12 cellular contexts compared by ENCODE assay signal in genomic region chr1:222926566-222926965, GRCh38.
DNase-seq lines count a peak whose midpoint lies in the region; ATAC-seq, FAIRE-seq and TF ChIP-seq lines count a peak whose summit lies in the region.
"Had no signal": no experiment of that assay in that cellular context is flagged by ENCODE, and none has a peak within 500 bp of the region (broad histone marks: within the 10 kb centered on the region; RNA-seq: fewer than 3 reads in every experiment).

No MANE protein-coding gene starts in this region.

- H3K27ac Mint-ChIP-seq in activated CD4-positive, alpha-beta memory T cell treated with anti-CD3 and anti-CD28 coated beads, Interleukin-2, amount 10 ng/mL, durations not matched to agents 7 days and 5 days = no peak overlapping the region

- no peak overlapping the region for H3K4me3 ChIP-seq in cardiac muscle cell
- no peak overlapping the region for H3K4me3 ChIP-seq in foreskin fibroblast (ENCODE audit: low read depth in 1 of 2, low read length in 2 of 2)
- H3K4me3 ChIP-seq in esophagus muscularis mucosa = no peak overlapping the region

- H3K36me3 Mint-ChIP-seq in activated CD4-positive, alpha-beta memory T cell treated with anti-CD3 and anti-CD28 coated beads, Interleukin-2, amount 10 ng/mL, durations not matched to agents 7 days and 5 days (ENCODE audit: low read depth) = no peaks in the 10 kb centered on the region
- no peaks in the 10 kb centered on the region for H3K36me3 Mint-ChIP-seq in activated T-cell treated with anti-CD3 and anti-CD28 coated beads, Interleukin-2, amount 50 U/mL, for 4 hours (ENCODE audit: insufficient read depth)
- H3K36me3 Mint-ChIP-seq: brain had no signal

- CTCF ChIA-PET in activated CD4-positive, alpha-beta memory T cell treated with anti-CD3 and anti-CD28 coated beads, Interleukin-2, amount 10 ng/mL, durations not matched to agents 7 days and 5 days (lab: Charles Lee) = no interaction called here

- H3K27me3 Mint-ChIP-seq in activated CD4-positive, alpha-beta memory T cell treated with anti-CD3 and anti-CD28 coated beads, Interleukin-2, amount 10 ng/mL, durations not matched to agents 7 days and 5 days = no peaks in the 10 kb centered on the region
- H3K27me3 Mint-ChIP-seq in activated T-cell treated with anti-CD3 and anti-CD28 coated beads, Interleukin-2, amount 50 U/mL, for 4 hours (ENCODE audit: low read depth) = no peaks in the 10 kb centered on the region
- H3K27me3 Mint-ChIP-seq: brain had no signal

- no peaks in the 10 kb centered on the region for H3K4me1 Mint-ChIP-seq in activated CD4-positive, alpha-beta memory T cell treated with anti-CD3 and anti-CD28 coated beads, Interleukin-2, amount 10 ng/mL, durations not matched to agents 7 days and 5 days
- no peaks in the 10 kb centered on the region for H3K4me1 Mint-ChIP-seq in activated T-cell treated with anti-CD3 and anti-CD28 coated beads, Interleukin-2, amount 50 U/mL, for 4 hours (ENCODE audit: low read depth)

- H3K36me3 ChIP-seq in cardiac muscle cell (no peaks in the 10 kb centered on the region), esophagus muscularis mucosa (no peaks in the 10 kb centered on the region)

- intact Hi-C loops in Right ventricle myocardium superior (cut with DNase I) = no loop called here
- intact Hi-C loops in esophagus muscularis mucosa (cut with DNase I) = no loop called here

- H3K4me1 ChIP-seq in cardiac muscle cell (ENCODE audit: low read depth) (peaks cover 42% of the 10 kb centered on the region), esophagus muscularis mucosa (peaks cover 9 to 72% (median 60%) of the 10 kb centered on the region in 4 donors)

- no peaks in the 10 kb centered on the region for H3K9me3 Mint-ChIP-seq in activated CD4-positive, alpha-beta memory T cell treated with anti-CD3 and anti-CD28 coated beads, Interleukin-2, amount 10 ng/mL, durations not matched to agents 7 days and 5 days
- no peaks in the 10 kb centered on the region for H3K9me3 Mint-ChIP-seq in activated T-cell treated with anti-CD3 and anti-CD28 coated beads, Interleukin-2, amount 50 U/mL, for 4 hours
- H3K9me3 Mint-ChIP-seq: brain had no signal

- 75% methylated on average over 6 of the region's 6 CpGs for WGBS in esophagus muscularis mucosa

- TF ChIP-seq POLR2A in GM12891 (IDR thresholded peaks at IDR 0.05; ENCODE audit: low read depth, low read length) (no peak), esophagus muscularis mucosa (IDR thresholded peaks at IDR 0.05; ENCODE audit: low read depth) (no peak)

- no peaks in the 10 kb centered on the region for H3K27me3 ChIP-seq in cardiac muscle cell
- H3K27me3 ChIP-seq in esophagus muscularis mucosa = no peaks in the 10 kb centered on the region

- no peak for ATAC-seq in Right ventricle myocardium superior (ENCODE audit: poor library complexity)
- ATAC-seq in activated T-cell treated with anti-CD3 and anti-CD28 coated beads, Interleukin-2, amount 50 U/mL, for 4 hours = no peak

- FAIRE-seq in GM12891 (lab: Jason Lieb, UNC) = no peak

- DNase-seq in cardiac muscle cell (ENCODE audit: low read depth in 1 of 2, low spot score in 1 of 2) (peak in 1 of 2 donors; percentile 57), Right ventricle myocardium superior (no peak), SHP77 (lab: John Stamatoyannopoulos, UW) (peak; percentile 36 to 48), foreskin fibroblast (peak; percentile 43 to 56), GM12891 (ENCODE audit: insufficient read length, low spot score) (no peak), esophagus muscularis mucosa (ENCODE audit: extremely low spot score) (no peak)
- DNase-seq in activated CD4-positive, alpha-beta memory T cell treated with anti-CD3 and anti-CD28 coated beads, Interleukin-2, amount 10 ng/mL, durations not matched to agents 7 days and 5 days = no peak
- no peak for DNase-seq in activated T-cell treated with anti-CD3 and anti-CD28 coated beads, Interleukin-2, amount 50 U/mL, for 4 hours
- DNase-seq: activated CD8-positive, alpha-beta memory T cell treated with anti-CD3 and anti-CD28 coated beads, Interleukin-2, amount 50 U/mL, for 4 hours; GF-D8; T-helper 9 cell had no signal

- POLR2A ChIA-PET in activated CD4-positive, alpha-beta memory T cell treated with anti-CD3 and anti-CD28 coated beads, Interleukin-2, amount 10 ng/mL, durations not matched to agents 7 days and 5 days (lab: Charles Lee) = no interaction called here

- H3K9me3 ChIP-seq in cardiac muscle cell (ENCODE audit: low read depth) (no peaks in the 10 kb centered on the region), esophagus muscularis mucosa (no peaks in the 10 kb centered on the region)

- no peak for TF ChIP-seq EP300 in esophagus muscularis mucosa (IDR thresholded peaks at IDR 0.05)

- no peak for TF ChIP-seq CTCF in cardiac muscle cell (IDR thresholded peaks at IDR 0.05; ENCODE audit: low read depth, low read length)
- TF ChIP-seq CTCF in foreskin fibroblast (IDR thresholded peaks at IDR 0.05; ENCODE audit: low read depth, low read length) = no peak
- TF ChIP-seq CTCF in esophagus muscularis mucosa (IDR thresholded peaks at IDR 0.05) = no peak

- no peak overlapping the region for H3K4me3 Mint-ChIP-seq in activated CD4-positive, alpha-beta memory T cell treated with anti-CD3 and anti-CD28 coated beads, Interleukin-2, amount 10 ng/mL, durations not matched to agents 7 days and 5 days
- no peak overlapping the region for H3K4me3 Mint-ChIP-seq in activated T-cell treated with anti-CD3 and anti-CD28 coated beads, Interleukin-2, amount 50 U/mL, for 4 hours

- H3K27ac ChIP-seq in cardiac muscle cell (peak overlapping the region; percentile 11), esophagus muscularis mucosa (replicated peaks in 1 of 4) (no peak overlapping the region)

TF ChIP-seq in GM12891, 5 proteins besides CTCF, POLR2A, EP300 and RAD21:
- no peak for TF ChIP-seq TAF1 (IDR thresholded peaks at IDR 0.05; ENCODE audit: low read depth, low read length)
- TF ChIP-seq POU2F2 (IDR thresholded peaks at IDR 0.05; ENCODE audit: low read depth, low read length) = no peak
- TF ChIP-seq POLR2AphosphoS5 (IDR thresholded peaks at IDR 0.05; ENCODE audit: low read depth, low read length) = no peak
- no peak for TF ChIP-seq SPI1 (IDR thresholded peaks at IDR 0.05; ENCODE audit: low read depth, low read length)
- no peak for TF ChIP-seq PAX5 (IDR thresholded peaks at IDR 0.05; ENCODE audit: insufficient read depth, low read length, severe bottlenecking)
TF ChIP-seq in GM12891: peak in this region for 0.

Comparison
In these comparisons a context has a peak if more than half of its experiments do, and no peak if none do; other contexts are left out.
1. DNase-seq: peak in SHP77 (2 of 2) and foreskin fibroblast (2 of 2); none in Right ventricle myocardium superior (single experiment), GM12891 (single experiment), activated CD4-positive, alpha-beta memory T cell treated with anti-CD3 and anti-CD28 coated beads, Interleukin-2, amount 10 ng/mL, durations not matched to agents 7 days and 5 days (single experiment), esophagus muscularis mucosa (single experiment) and activated T-cell treated with anti-CD3 and anti-CD28 coated beads, Interleukin-2, amount 50 U/mL, for 4 hours (single experiment).